Comparison of ENCODE assay signal across 29 cellular contexts in the genomic region with DNA sequence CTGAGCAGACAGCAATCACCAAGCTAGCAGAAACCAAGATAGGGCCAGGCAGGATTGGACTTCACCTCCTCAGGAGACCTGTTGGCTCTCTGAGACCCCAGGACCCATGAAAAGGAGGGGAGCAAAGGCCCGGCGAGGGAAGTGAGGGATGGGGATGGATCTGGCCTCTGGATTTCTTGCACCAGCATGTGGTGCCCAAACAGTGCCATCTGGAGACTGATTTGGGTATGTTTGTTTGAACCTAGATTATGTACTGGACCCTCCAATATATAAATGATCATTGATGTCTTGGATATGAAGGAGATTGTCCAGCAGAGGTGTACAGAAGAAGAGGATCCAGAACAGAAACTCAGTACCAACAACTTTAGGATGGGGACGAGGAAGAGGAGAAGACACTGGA.
A peak's percentile ranks its signal among the peaks of the same experiment; 100 is the strongest.
DNase-seq lines count a peak whose midpoint lies in the region; ATAC-seq, FAIRE-seq and TF ChIP-seq lines count a peak whose summit lies in the region.
"Had no signal": no experiment of that assay in that cellular context is flagged by ENCODE, and none has a peak within 500 bp of the region (broad histone marks: within the 10 kb centered on the region; RNA-seq: fewer than 3 reads in every experiment).

No MANE protein-coding gene starts in this region.

- no peak overlapping the region for H2BK20ac ChIP-seq in H9 (ENCODE audit: low read depth, low read length, poor library complexity, severe bottlenecking)

- no peaks in the 10 kb centered on the region for H3K79me1 ChIP-seq in H9 (ENCODE audit: insufficient read depth, low read depth, low read length, poor library complexity, severe bottlenecking)

- intact Hi-C loops in esophagus muscularis mucosa (cut with DNase I) = no loop called here

- no peak for ATAC-seq in natural killer cell treated with Interleukin-12 subunit alpha and Interleukin-12 subunit beta and Interleukin-15 and Interleukin-18, amount 100 ng/mL, for 72 hours
- ATAC-seq: activated naive CD8-positive, alpha-beta T cell treated with anti-CD3 and anti-CD28 coated beads, Interleukin-2, amount 50 U/mL, for 24 hours; esophagus mucosa; sciatic nerve had no signal

- no peak overlapping the region for H3K18ac ChIP-seq in H9 (ENCODE audit: insufficient read length, low read depth, low read length)

- no peak overlapping the region for H3T11ph ChIP-seq in H9 (ENCODE audit: low read length)

- in situ Hi-C loops in SK-MEL-5 (cut with HindIII; ENCODE audit: low pct_unique_long_range_greater_than_20kb, low sequenced_read_pairs) = no loop called here

- no peaks in the 10 kb centered on the region for H3K79me2 ChIP-seq in H9 (ENCODE audit: insufficient read depth, low read length)

- H4K91ac ChIP-seq in H9 (ENCODE audit: insufficient read length, low read depth, low read length) = no peak overlapping the region

- H3K27me3 Mint-ChIP-seq in H9 (ENCODE audit: low read depth) = peaks cover 4% of the 10 kb centered on the region
- peaks cover 29 to 72% of the 10 kb centered on the region in 2 donors for H3K27me3 Mint-ChIP-seq in natural killer cell treated with Interleukin-12 subunit alpha and Interleukin-12 subunit beta and Interleukin-15 and Interleukin-18, amount 100 ng/mL, for 72 hours

- H4K20me1 ChIP-seq in H9 (ENCODE audit: control insufficient read depth, insufficient read depth, insufficient read length) = no peaks in the 10 kb centered on the region

- H3K56ac ChIP-seq in H9 (ENCODE audit: insufficient read length, low read depth, low read length) = no peak overlapping the region

- H3K9me3 Mint-ChIP-seq in H9 = peaks cover 3 to 5% of the 10 kb centered on the region in 2 experiments; a peak in 2 of 5 replicates
- no peaks in the 10 kb centered on the region for H3K9me3 Mint-ChIP-seq in natural killer cell treated with Interleukin-12 subunit alpha and Interleukin-12 subunit beta and Interleukin-15 and Interleukin-18, amount 100 ng/mL, for 72 hours
- H3K9me3 Mint-ChIP-seq: activated CD4-positive, alpha-beta memory T cell treated with anti-CD3 and anti-CD28 coated beads, Interleukin-2, amount 10 ng/mL, durations not matched to agents 7 days and 5 days; activated naive CD8-positive, alpha-beta T cell treated with anti-CD3 and anti-CD28 coated beads, Interleukin-2, amount 50 U/mL, for 24 hours; type B pancreatic cell had no signal

- no peak for TF ChIP-seq EP300 in esophagus muscularis mucosa (IDR thresholded peaks at IDR 0.05)

- H3K4me1 ChIP-seq in H9 (ENCODE audit: insufficient read depth, low read length) (no peaks in the 10 kb centered on the region), esophagus muscularis mucosa (no peaks in the 10 kb centered on the region)
- H3K4me1 ChIP-seq: prostate gland had no signal

- H3K36me3 ChIP-seq in esophagus muscularis mucosa = no peaks in the 10 kb centered on the region
- H3K36me3 ChIP-seq: heart right ventricle, prostate gland had no signal

- H3K4ac ChIP-seq in H9 (ENCODE audit: low read depth, low read length) = no peak overlapping the region

- H3K4me3 Mint-ChIP-seq in H9 = no peak overlapping the region
- no peak overlapping the region for H3K4me3 Mint-ChIP-seq in natural killer cell treated with Interleukin-12 subunit alpha and Interleukin-12 subunit beta and Interleukin-15 and Interleukin-18, amount 100 ng/mL, for 72 hours
- H3K4me3 Mint-ChIP-seq: activated CD4-positive, alpha-beta memory T cell treated with anti-CD3 and anti-CD28 coated beads, Interleukin-2, amount 10 ng/mL, durations not matched to agents 7 days and 5 days; activated naive CD8-positive, alpha-beta T cell treated with anti-CD3 and anti-CD28 coated beads, Interleukin-2, amount 50 U/mL, for 24 hours; mesothelial cell of epicardium; naive B cell; type B pancreatic cell had no signal

- H3K23me2 ChIP-seq in H9 (ENCODE audit: insufficient read length, low read depth, low read length, poor library complexity, severe bottlenecking) = no peaks in the 10 kb centered on the region

- H4K8ac ChIP-seq in H9 (replicated peaks; ENCODE audit: insufficient read length, low read depth, low read length) = no peak overlapping the region

- H3K27me3 ChIP-seq in H9 (ENCODE audit: insufficient read depth, low read length) (no peaks in the 10 kb centered on the region), esophagus muscularis mucosa (no peaks in the 10 kb centered on the region)

- no peak overlapping the region for H3K27ac ChIP-seq in H9 (ENCODE audit: insufficient read length, low read depth, low read length)
- H3K27ac ChIP-seq in esophagus muscularis mucosa (replicated peaks in 1 of 4) = no peak overlapping the region
- H3K27ac ChIP-seq: prostate gland had no signal

- H3K27ac Mint-ChIP-seq in H9 = no peak overlapping the region
- no peak overlapping the region for H3K27ac Mint-ChIP-seq in natural killer cell treated with Interleukin-12 subunit alpha and Interleukin-12 subunit beta and Interleukin-15 and Interleukin-18, amount 100 ng/mL, for 72 hours
- H3K27ac Mint-ChIP-seq: activated CD4-positive, alpha-beta memory T cell treated with anti-CD3 and anti-CD28 coated beads, Interleukin-2, amount 10 ng/mL, durations not matched to agents 7 days and 5 days; activated naive CD8-positive, alpha-beta T cell treated with anti-CD3 and anti-CD28 coated beads, Interleukin-2, amount 50 U/mL, for 24 hours; mesothelial cell of epicardium; type B pancreatic cell had no signal

- H2BK5ac ChIP-seq in H9 (ENCODE audit: insufficient read length, low read length) = no peak overlapping the region

- H3K14ac ChIP-seq in H9 (ENCODE audit: insufficient read depth, low read length) = no peak overlapping the region

- no peak overlapping the region for H2AFZ ChIP-seq in H9 (ENCODE audit: low read length)

- DNase-seq in D721Med (ENCODE audit: insufficient read length, low spot score) = no peak
- DNase-seq in H9 = no peak
- DNase-seq in SK-MEL-5 (ENCODE audit: low read depth, low spot score) = peak; percentile 11
- DNase-seq in esophagus muscularis mucosa (ENCODE audit: extremely low spot score) = peak; percentile 66
- DNase-seq in stimulated activated CD4-positive, alpha-beta T cell treated with anti-CD3 and anti-CD28 coated beads, Interleukin-12 subunit alpha, Interleukin-12 subunit beta, amount 100 ng/mL, for 4 hours = no peak
- no peak for DNase-seq in retina
- DNase-seq in stimulated activated CD4-positive, alpha-beta T cell treated with anti-CD3 and anti-CD28 coated beads, Interleukin-2, amount 100 ng/mL, for 48 hours = no peak
- DNase-seq in natural killer cell treated with Interleukin-12 subunit alpha and Interleukin-12 subunit beta and Interleukin-15 and Interleukin-18, amount 100 ng/mL, for 72 hours (ENCODE audit: low spot score) = no peak
- DNase-seq: activated CD4-positive, alpha-beta memory T cell treated with anti-CD3 and anti-CD28 coated beads, Interleukin-2, amount 10 ng/mL, durations not matched to agents 7 days and 5 days; activated CD4-positive, CD25-positive, alpha-beta regulatory T cell; activated CD8-positive, alpha-beta memory T cell treated with anti-CD3 and anti-CD28 coated beads, Interleukin-2, amount 50 U/mL, for 4 hours; activated naive CD4-positive, alpha-beta T cell; activated naive CD8-positive, alpha-beta T cell treated with anti-CD3 and anti-CD28 coated beads, Interleukin-2, amount 50 U/mL, for 24 hours; caudate nucleus; DMS79; foreskin melanocyte; heart right ventricle; Karpas-422; naive B cell; NCI-H146; nucleus accumbens; SK-N-SH; stimulated activated CD4-positive, alpha-beta T cell treated with anti-CD3 and anti-CD28 coated beads, Interleukin-4, amount 100 ng/mL, for 24 hours had no signal

- no peaks in the 10 kb centered on the region for H3K36me3 Mint-ChIP-seq in H9 (ENCODE audit: insufficient read depth in 1 of 3, low read depth in 3 of 3)
- no peaks in the 10 kb centered on the region for H3K36me3 Mint-ChIP-seq in natural killer cell treated with Interleukin-12 subunit alpha and Interleukin-12 subunit beta and Interleukin-15 and Interleukin-18, amount 100 ng/mL, for 72 hours
- H3K36me3 Mint-ChIP-seq: mesothelial cell of epicardium, type B pancreatic cell had no signal

- no peak overlapping the region for H3K23ac ChIP-seq in H9 (ENCODE audit: insufficient read length, low read depth, low read length)

- no peak overlapping the region for H2AK5ac ChIP-seq in H9 (ENCODE audit: insufficient read length, low read length)

- FAIRE-seq in D721Med (lab: Jason Lieb, UNC) = no peak
- FAIRE-seq: astrocyte had no signal

- no peak overlapping the region for H4K5ac ChIP-seq in H9 (ENCODE audit: insufficient read length, low read depth, low read length)

- TF ChIP-seq CTCF in D721Med (IDR thresholded peaks at IDR 0.05; ENCODE audit: insufficient read depth, missing control alignments) (peak; percentile 3), H9 (conservative IDR thresholded peaks at IDR 0.05) (peak; percentile 22; the same call in 2 of the 3 replicates), esophagus muscularis mucosa (IDR thresholded peaks at IDR 0.05) (no peak)

- no peaks in the 10 kb centered on the region for H3K9me3 ChIP-seq in H9 (ENCODE audit: control insufficient read depth, low read depth, low read length)
- H3K9me3 ChIP-seq in esophagus muscularis mucosa = peaks cover 0 to 10% (median 0%) of the 10 kb centered on the region in 4 donors
- H3K9me3 ChIP-seq: prostate gland, SK-N-SH had no signal

- no CpG with 5 or more reads among the region's 3 CpGs for WGBS in H9 (ENCODE audit: extremely low coverage, insufficient read length, low lambda C conversion rate)
- 73% methylated on average over 3 of the region's 3 CpGs for WGBS in esophagus muscularis mucosa

- no peak overlapping the region for H2BK15ac ChIP-seq in H9 (ENCODE audit: low read depth, low read length)

- no peak overlapping the region for H3K9ac ChIP-seq in H9 (ENCODE audit: extremely low read depth, insufficient read length, low read length)
- H3K9ac ChIP-seq: SK-N-SH had no signal

- no peak overlapping the region for H3K4me2 ChIP-seq in H9 (ENCODE audit: insufficient read depth, insufficient read length, low read length)
- H3K4me2 ChIP-seq: SK-N-SH had no signal

- H2BK12ac ChIP-seq in H9 (ENCODE audit: insufficient read length, low read depth, low read length) = no peak overlapping the region

- TF ChIP-seq POLR2A in esophagus muscularis mucosa (IDR thresholded peaks at IDR 0.05; ENCODE audit: low read depth) = no peak

- H2BK120ac ChIP-seq in H9 (ENCODE audit: low read depth, low read length, poor library complexity, severe bottlenecking) = no peak overlapping the region

- no peak overlapping the region for H3K4me3 ChIP-seq in esophagus muscularis mucosa
- H3K4me3 ChIP-seq: heart right ventricle, prostate gland had no signal

- H3K4me1 Mint-ChIP-seq in H9 = no peaks in the 10 kb centered on the region
- H3K4me1 Mint-ChIP-seq in natural killer cell treated with Interleukin-12 subunit alpha and Interleukin-12 subunit beta and Interleukin-15 and Interleukin-18, amount 100 ng/mL, for 72 hours (ENCODE audit: low read depth in 2 of 2) = no peaks in the 10 kb centered on the region
- H3K4me1 Mint-ChIP-seq: activated CD4-positive, alpha-beta memory T cell treated with anti-CD3 and anti-CD28 coated beads, Interleukin-2, amount 10 ng/mL, durations not matched to agents 7 days and 5 days; activated naive CD8-positive, alpha-beta T cell treated with anti-CD3 and anti-CD28 coated beads, Interleukin-2, amount 50 U/mL, for 24 hours; mesothelial cell of epicardium had no signal

Comparison
In these comparisons a context has a peak if more than half of its experiments do, and no peak if none do; other contexts are left out.
1. DNase-seq: peak in SK-MEL-5 (single experiment) and esophagus muscularis mucosa (single experiment); none in D721Med (single experiment), H9 (single experiment), stimulated activated CD4-positive, alpha-beta T cell treated with anti-CD3 and anti-CD28 coated beads, Interleukin-12 subunit alpha, Interleukin-12 subunit beta, amount 100 ng/mL, for 4 hours (single experiment), retina (single experiment), stimulated activated CD4-positive, alpha-beta T cell treated with anti-CD3 and anti-CD28 coated beads, Interleukin-2, amount 100 ng/mL, for 48 hours (0 of 2) and natural killer cell treated with Interleukin-12 subunit alpha and Interleukin-12 subunit beta and Interleukin-15 and Interleukin-18, amount 100 ng/mL, for 72 hours (single experiment).
2. CTCF ChIP-seq: peak in D721Med (single experiment) and H9 (single experiment); none in esophagus muscularis mucosa (0 of 3).